Comparison of ENCODE assay signal across 18 cellular contexts in the genomic region with DNA sequence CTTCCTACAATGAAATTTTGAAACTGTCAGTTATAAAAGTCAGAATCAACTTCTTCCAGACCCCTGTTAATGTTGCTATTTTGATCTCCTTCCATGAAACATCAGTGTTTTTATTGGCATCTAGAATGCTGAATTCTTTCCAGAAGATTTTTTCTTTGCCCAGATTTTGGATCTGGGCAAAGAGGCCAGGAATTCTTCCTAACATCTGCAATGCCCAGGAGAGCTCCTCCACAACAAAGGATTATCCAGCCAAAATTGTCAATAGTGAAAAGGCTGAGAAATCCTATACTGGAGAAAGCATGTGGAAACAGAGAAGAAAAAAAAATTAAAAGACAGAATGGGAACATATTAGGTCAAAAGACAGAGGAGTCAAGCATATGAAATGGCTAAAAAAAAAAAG.
"Had no signal": no experiment of that assay in that cellular context is flagged by ENCODE, and none has a peak within 500 bp of the region (broad histone marks: within the 10 kb centered on the region; RNA-seq: fewer than 3 reads in every experiment).

No MANE protein-coding gene starts in this region.

- H3K27me3 ChIP-seq: adrenal gland, breast epithelium, heart left ventricle, transverse colon had no signal

- H3K27ac ChIP-seq: adrenal gland, breast epithelium, transverse colon had no signal

- H3K4me1 ChIP-seq: adrenal gland had no signal

- H3K4me3 ChIP-seq: adrenal gland, breast epithelium, transverse colon had no signal

- ATAC-seq: activated CD8-positive, alpha-beta T cell treated with anti-CD3 and anti-CD28 coated beads, Interleukin-2, amount 10 ng/mL, durations not matched to agents 7 days and 5 days; activated naive CD4-positive, alpha-beta T cell treated with anti-CD3 and anti-CD28 coated beads, Interleukin-2, amount 50 U/mL, for 72 hours; activated T-helper 17 cell treated with anti-CD3 and anti-CD28 coated beads, Interleukin-2, amount 50 U/mL, for 72 hours; heart left ventricle; stimulated activated naive CD8-positive, alpha-beta T cell treated with anti-CD3 and anti-CD28 coated beads, Interleukin-15, Interleukin-2, amounts not matched to agents 100 U/mL and 50 U/mL, for 24 hours had no signal

- H3K36me3 ChIP-seq: adrenal gland, breast epithelium, heart left ventricle, transverse colon had no signal

- DNase-seq: activated CD4-positive, alpha-beta T cell treated with anti-CD3 and anti-CD28 coated beads for 1 hour; activated CD4-positive, alpha-beta T cell treated with anti-CD3 and anti-CD28 coated beads, Interleukin-2, amount 50 U/mL, for 1 hour; activated CD8-positive, alpha-beta T cell treated with anti-CD3 and anti-CD28 coated beads, Interleukin-2, amount 10 ng/mL, durations not matched to agents 7 days and 5 days; activated T-cell treated with anti-CD3 and anti-CD28 coated beads, Interleukin-2, amount 50 U/mL, for 24 hours; adrenal gland; effector CD4-positive, alpha-beta T cell; heart left ventricle; naive B cell; occipital lobe; posterior cingulate gyrus; stimulated activated CD4-positive, alpha-beta T cell treated with anti-CD3 and anti-CD28 coated beads, Interleukin-4, amount 100 ng/mL, for 24 hours; stimulated activated naive CD8-positive, alpha-beta T cell treated with anti-CD3 and anti-CD28 coated beads, Interleukin-15, Interleukin-2, amounts not matched to agents 100 U/mL and 50 U/mL, for 24 hours; substantia nigra; T-helper 9 cell; transverse colon had no signal

- H3K9me3 ChIP-seq: adrenal gland, breast epithelium, heart left ventricle, transverse colon had no signal
